8 cellular contexts compared by ENCODE assay signal in the genomic region with DNA sequence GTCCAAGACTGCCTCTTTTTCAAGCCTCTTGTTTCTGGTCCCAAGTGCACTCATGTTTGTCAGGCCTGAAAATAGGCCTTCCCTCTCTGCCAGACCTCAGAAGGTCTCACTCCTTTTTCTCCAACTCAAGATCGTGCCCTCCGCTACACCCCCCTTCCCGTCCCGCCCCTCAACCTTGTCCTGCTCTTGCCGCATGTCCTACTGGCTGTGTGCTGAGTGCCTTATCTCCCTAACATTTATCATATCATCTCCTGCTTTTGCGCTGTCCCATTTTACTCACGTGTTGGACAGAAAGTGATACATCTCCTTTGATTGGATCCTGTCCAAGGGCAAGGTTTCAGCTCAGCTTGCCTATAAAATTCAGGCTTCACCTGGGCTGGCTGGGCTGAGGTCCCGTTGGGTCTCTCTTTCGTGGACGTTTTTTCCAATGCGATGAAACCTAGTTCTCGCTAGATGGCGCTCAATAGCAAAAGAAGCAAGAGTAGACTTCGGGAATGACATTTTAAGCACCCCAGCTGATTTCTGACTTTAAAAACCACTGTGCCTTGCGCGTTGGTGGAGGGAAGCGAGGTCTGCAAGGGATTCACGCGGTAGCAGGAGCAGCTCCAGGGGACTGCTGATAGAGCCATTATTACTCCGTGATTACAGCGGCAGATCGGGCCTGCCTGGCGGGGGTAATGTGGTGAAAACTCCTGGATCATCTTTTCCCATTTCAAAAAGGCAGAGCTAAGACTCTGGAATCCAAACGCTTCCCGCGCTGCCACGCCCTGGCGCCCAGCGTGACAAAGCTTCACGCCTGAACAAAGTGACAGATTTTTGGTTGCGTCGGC.
DNase-seq lines count a peak whose midpoint lies in the region; ATAC-seq and TF ChIP-seq lines count a peak whose summit lies in the region.

No MANE protein-coding gene starts in this region.

- no TSS peak for BruUV-seq in Calu3 (replicated peaks; lab: Mats Ljungman, UMichigan)

- H3K27ac Mint-ChIP-seq in Calu3 (ENCODE audit: unreplicated experiment) = no peak overlapping the region
- no peak overlapping the region for H3K27ac Mint-ChIP-seq in activated CD8-positive, alpha-beta T cell treated with anti-CD3 and anti-CD28 coated beads for 36 hours
- no peak overlapping the region for H3K27ac Mint-ChIP-seq in natural killer cell treated with Interleukin-12 subunit alpha and Interleukin-12 subunit beta and Interleukin-15 and Interleukin-18, amount 100 ng/mL, for 72 hours

- peak; percentile 86 for TF ChIP-seq CTCF in Calu3 (IDR thresholded peaks at IDR 0.05; ENCODE audit: unreplicated experiment)
- TF ChIP-seq CTCF in activated CD8-positive, alpha-beta T cell treated with anti-CD3 and anti-CD28 coated beads for 36 hours (IDR thresholded peaks at IDR 0.05) = peak; percentile 81

- CTCF ChIA-PET in Calu3 (lab: Charles Lee) = interaction anchor here (0.7 to 1.1 kb wide), 5 partner anchors 10 to 748 kb away, joined by 3 to 4 read pairs (median 3); no protein-coding TSS in a partner anchor
- CTCF ChIA-PET in activated CD8-positive, alpha-beta T cell treated with anti-CD3 and anti-CD28 coated beads for 36 hours (lab: Charles Lee) = interaction anchor here (0.7 to 3.3 kb wide), 14 partner anchors 9 to 1523 kb away, joined by 3 to 21 read pairs (median 4); no protein-coding TSS in a partner anchor

- H3K27me3 Mint-ChIP-seq in Calu3 (ENCODE audit: unreplicated experiment) = no peaks in the 10 kb centered on the region
- peaks cover 31% of the 10 kb centered on the region for H3K27me3 Mint-ChIP-seq in activated CD8-positive, alpha-beta T cell treated with anti-CD3 and anti-CD28 coated beads for 36 hours
- peaks cover 16 to 26% of the 10 kb centered on the region in 2 donors for H3K27me3 Mint-ChIP-seq in natural killer cell treated with Interleukin-12 subunit alpha and Interleukin-12 subunit beta and Interleukin-15 and Interleukin-18, amount 100 ng/mL, for 72 hours

- no peaks in the 10 kb centered on the region for H3K9me3 Mint-ChIP-seq in Calu3 (ENCODE audit: low read depth, unreplicated experiment)
- no peaks in the 10 kb centered on the region for H3K9me3 Mint-ChIP-seq in activated CD8-positive, alpha-beta T cell treated with anti-CD3 and anti-CD28 coated beads for 36 hours
- H3K9me3 Mint-ChIP-seq in natural killer cell treated with Interleukin-12 subunit alpha and Interleukin-12 subunit beta and Interleukin-15 and Interleukin-18, amount 100 ng/mL, for 72 hours = no peaks in the 10 kb centered on the region

- ATAC-seq in HG03342 (IDR thresholded peaks at IDR 0.05; ENCODE audit: unreplicated experiment) = peak; percentile 82
- ATAC-seq in activated CD8-positive, alpha-beta T cell treated with anti-CD3 and anti-CD28 coated beads for 36 hours = peak; percentile 74
- no peak for ATAC-seq in natural killer cell treated with Interleukin-12 subunit alpha and Interleukin-12 subunit beta and Interleukin-15 and Interleukin-18, amount 100 ng/mL, for 72 hours

- intact Hi-C loops in Calu3 (cut with micrococcal nuclease; ENCODE audit: unreplicated experiment) = loop anchor here (1.0 to 10.0 kb wide), 5 partner anchors 408 to 1522 kb away; no protein-coding TSS in a partner anchor
- intact Hi-C loops in activated CD8-positive, alpha-beta T cell treated with anti-CD3 and anti-CD28 coated beads for 36 hours (cut with micrococcal nuclease) = loop anchor here (5.0 kb wide), 1 partner anchor 1522 kb away; no protein-coding TSS in a partner anchor

- H3K36me3 Mint-ChIP-seq in Calu3 (ENCODE audit: insufficient read depth, unreplicated experiment) = no peaks in the 10 kb centered on the region
- H3K36me3 Mint-ChIP-seq in activated CD8-positive, alpha-beta T cell treated with anti-CD3 and anti-CD28 coated beads for 36 hours (ENCODE audit: low read depth) = no peaks in the 10 kb centered on the region
- no peaks in the 10 kb centered on the region for H3K36me3 Mint-ChIP-seq in natural killer cell treated with Interleukin-12 subunit alpha and Interleukin-12 subunit beta and Interleukin-15 and Interleukin-18, amount 100 ng/mL, for 72 hours

- POLR2A ChIA-PET in activated CD8-positive, alpha-beta T cell treated with anti-CD3 and anti-CD28 coated beads for 36 hours (lab: Charles Lee) = no interaction called here

- DNase-seq in Calu3 (peak; percentile 53), GM19240 (ENCODE audit: insufficient read length, low spot score) (peak; percentile 7), NCI-H345 treated with DMSO at 0.1 percent for 48 hours (lab: John Stamatoyannopoulos, UW; ENCODE audit: unreplicated experiment) (peak; percentile 83), fibroblast of the conjunctiva (ENCODE audit: low read depth) (peak; percentile 64), activated gamma-delta T cell (lab: John Stamatoyannopoulos, UW) (no peak)
- peak; percentile 33 for DNase-seq in activated CD8-positive, alpha-beta T cell treated with anti-CD3 and anti-CD28 coated beads for 36 hours
- no peak for DNase-seq in natural killer cell treated with Interleukin-12 subunit alpha and Interleukin-12 subunit beta and Interleukin-15 and Interleukin-18, amount 100 ng/mL, for 72 hours (ENCODE audit: low spot score)

- peak overlapping the region; percentile 1 for H3K4me3 Mint-ChIP-seq in Calu3 (ENCODE audit: low read depth, unreplicated experiment)
- peak overlapping the region; percentile 31 for H3K4me3 Mint-ChIP-seq in activated CD8-positive, alpha-beta T cell treated with anti-CD3 and anti-CD28 coated beads for 36 hours
- peak overlapping the region; percentile 41 for H3K4me3 Mint-ChIP-seq in natural killer cell treated with Interleukin-12 subunit alpha and Interleukin-12 subunit beta and Interleukin-15 and Interleukin-18, amount 100 ng/mL, for 72 hours

- peaks cover 8% of the 10 kb centered on the region for H3K4me1 Mint-ChIP-seq in Calu3 (ENCODE audit: low read depth, unreplicated experiment)
- peaks cover 7% of the 10 kb centered on the region for H3K4me1 Mint-ChIP-seq in activated CD8-positive, alpha-beta T cell treated with anti-CD3 and anti-CD28 coated beads for 36 hours (ENCODE audit: low read depth)
- H3K4me1 Mint-ChIP-seq in natural killer cell treated with Interleukin-12 subunit alpha and Interleukin-12 subunit beta and Interleukin-15 and Interleukin-18, amount 100 ng/mL, for 72 hours (ENCODE audit: low read depth in 2 of 2) = peaks cover 7 to 8% of the 10 kb centered on the region in 2 donors

Comparison
In these comparisons a context has a peak if more than half of its experiments do, and no peak if none do; other contexts are left out.
1. DNase-seq: peak in Calu3 (single experiment), GM19240 (single experiment), NCI-H345 treated with DMSO at 0.1 percent for 48 hours (single experiment), activated CD8-positive, alpha-beta T cell treated with anti-CD3 and anti-CD28 coated beads for 36 hours (single experiment) and fibroblast of the conjunctiva (single experiment); none in natural killer cell treated with Interleukin-12 subunit alpha and Interleukin-12 subunit beta and Interleukin-15 and Interleukin-18, amount 100 ng/mL, for 72 hours (single experiment) and activated gamma-delta T cell (single experiment).
2. ATAC-seq: peak in HG03342 (single experiment) and activated CD8-positive, alpha-beta T cell treated with anti-CD3 and anti-CD28 coated beads for 36 hours (single experiment); none in natural killer cell treated with Interleukin-12 subunit alpha and Interleukin-12 subunit beta and Interleukin-15 and Interleukin-18, amount 100 ng/mL, for 72 hours (0 of 2).
3. Peak in every context shown above with its lines, with median percentiles within 50 percentile points of each other: H3K4me3 Mint-ChIP-seq.